ENCODE assay signal across 30 cellular contexts in the genomic region with DNA sequence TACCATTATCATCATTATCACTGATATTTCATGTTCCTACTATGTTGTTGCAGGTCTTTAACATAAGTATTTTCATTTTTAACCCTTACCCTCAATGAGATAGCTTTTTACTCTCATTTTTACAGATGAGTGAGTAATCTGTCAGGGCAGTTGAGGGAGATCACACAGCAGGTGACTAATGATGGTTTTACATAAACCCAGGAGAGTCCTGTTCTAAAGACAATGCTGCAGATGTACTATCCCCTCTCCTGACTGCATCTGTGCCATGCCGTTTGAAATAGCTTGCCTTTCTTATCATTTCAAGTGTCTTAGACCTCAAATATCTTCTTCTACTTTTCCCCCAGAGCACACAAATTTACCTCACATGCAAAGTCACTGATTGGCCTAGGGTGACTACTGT.
"Had no signal": no experiment of that assay in that cellular context is flagged by ENCODE, and none has a peak within 500 bp of the region (broad histone marks: within the 10 kb centered on the region; RNA-seq: fewer than 3 reads in every experiment).

No MANE protein-coding gene starts in this region.

- DNase-seq: activated CD4-positive, alpha-beta T cell treated with anti-CD3 and anti-CD28 coated beads for 48 hours; activated CD4-positive, alpha-beta T cell treated with anti-CD3 and anti-CD28 coated beads, Interleukin-2, amount 50 U/mL, for 48 hours; activated CD8-positive, alpha-beta memory T cell treated with anti-CD3 and anti-CD28 coated beads for 24 hours; activated effector memory CD4-positive, alpha-beta T cell treated with Interleukin-2 at 50 U/mL for 16 hours; activated naive CD4-positive, alpha-beta T cell treated with Interleukin-2 at 50 U/mL for 16 hours; activated naive CD8-positive, alpha-beta T cell treated with anti-CD3 and anti-CD28 coated beads for 36 hours; adrenal gland; dorsolateral prefrontal cortex; effector memory CD4-positive, alpha-beta T cell; heart left ventricle; hypothalamus; islet precursor cell; midbrain; naive thymus-derived CD4-positive, alpha-beta T cell; nucleus accumbens; pancreas; psoas muscle; sigmoid colon; stimulated activated CD4-positive, alpha-beta T cell treated with anti-CD3 and anti-CD28 coated beads, Interleukin-1b, Interleukin-23, amount 100 ng/mL, for 48 hours; stimulated activated CD4-positive, alpha-beta T cell treated with anti-CD3 and anti-CD28 coated beads, Interleukin-4, amount 100 ng/mL, for 4 hours; stimulated activated CD8-positive, alpha-beta memory T cell treated with anti-CD3 and anti-CD28 coated beads, Interleukin-4, amount 100 ng/mL, for 48 hours; stimulated activated naive CD8-positive, alpha-beta T cell treated with anti-CD3 and anti-CD28 coated beads, Interleukin-15, amount 100 ng/mL, for 72 hours; substantia nigra; uterus had no signal

- ATAC-seq: activated CD4-positive, CD25-positive, alpha-beta regulatory T cell treated with anti-CD3 and anti-CD28 coated beads, Interleukin-2, amount 50 U/mL, for 24 hours; heart left ventricle; pancreas; psoas muscle; stimulated activated memory B cell treated with anti-CD40 and anti-IgM and Interleukin-4, amounts not matched to agents 10 μg/mL and 1 μg/mL and 100 μg/mL, for 72 hours; stimulated activated naive CD8-positive, alpha-beta T cell treated with anti-CD3 and anti-CD28 coated beads, Interleukin-15, amount 100 ng/mL, for 72 hours had no signal

- H3K4me1 ChIP-seq: adrenal gland, ascending aorta, heart left ventricle, pancreas, psoas muscle, sigmoid colon, uterus had no signal

- H3K27me3 ChIP-seq: adrenal gland, ascending aorta, dorsolateral prefrontal cortex, heart left ventricle, pancreas, sigmoid colon, uterus had no signal

- H3K36me3 ChIP-seq: adrenal gland, ascending aorta, heart left ventricle, pancreas, sigmoid colon, uterus had no signal

- H3K9me3 ChIP-seq: adrenal gland, ascending aorta, heart left ventricle, pancreas, psoas muscle, sigmoid colon, uterus had no signal

- H3K4me3 ChIP-seq: adrenal gland, ascending aorta, coronary artery, dorsolateral prefrontal cortex, heart left ventricle, pancreas, psoas muscle, sigmoid colon, smooth muscle cell, uterus had no signal

- H3K27ac ChIP-seq: adrenal gland, ascending aorta, coronary artery, dorsolateral prefrontal cortex, heart left ventricle, pancreas, psoas muscle, sigmoid colon, uterus, VCaP had no signal

- H3K4me2 ChIP-seq: smooth muscle cell had no signal
